In genomic region chr2:170155022-170155722, GRCh38 we compare ENCODE assay signal across 8 cellular contexts. TPM values are rescaled to one million over a fixed set of nuclear protein-coding genes. Genes with fewer than 3 reads are reported as not detected.
A peak's percentile ranks its signal among the peaks of the same experiment; 100 is the strongest.
DNase-seq lines count a peak whose midpoint lies in the region; ATAC-seq and TF ChIP-seq lines count a peak whose summit lies in the region.

No MANE protein-coding gene starts in this region.

- in situ Hi-C loops in GM23248 (cut with MboI), result no loop called here

- H3K27me3 ChIP-seq in DOHH2 (ENCODE audit: control insufficient read depth, low read length) (no peaks in the 10 kb centered on the region), GM23248 (replicated peaks; ENCODE audit: insufficient read depth) (no peaks in the 10 kb centered on the region), hepatocyte (no peaks in the 10 kb centered on the region)

- no peaks in the 10 kb centered on the region for H3K79me2 ChIP-seq in DOHH2 (ENCODE audit: control insufficient read depth, low read length)
- H3K79me2 ChIP-seq in GM23248 (ENCODE audit: insufficient read depth), result no peaks in the 10 kb centered on the region
- H3K79me2 ChIP-seq in hepatocyte, result no peaks in the 10 kb centered on the region

- H3F3A ChIP-seq in DOHH2 (ENCODE audit: control insufficient read depth, insufficient read depth), result no peaks in the 10 kb centered on the region
- H3F3A ChIP-seq in GM23248 (ENCODE audit: insufficient read depth), result peaks cover 20% of the 10 kb centered on the region

- H4K20me1 ChIP-seq in DOHH2 (ENCODE audit: control insufficient read depth, insufficient read depth, low read depth, low read length) (no peaks in the 10 kb centered on the region), GM23248 (ENCODE audit: insufficient read depth) (no peaks in the 10 kb centered on the region), hepatocyte (ENCODE audit: insufficient read depth, poor library complexity, severe bottlenecking) (no peaks in the 10 kb centered on the region)

- 13 to 16% methylated on average over 8 of the region's 8 CpGs for WGBS in GM23248 (ENCODE audit: low coverage in 1 of 2, low lambda C conversion rate in 2 of 2, missing lambda C conversion rate in 2 of 2), 2 experiments
- WGBS in hepatocyte (ENCODE audit: low lambda C conversion rate, missing lambda C conversion rate), result 28% methylated on average over 8 of the region's 8 CpGs

- H3K36me3 ChIP-seq in DOHH2 (ENCODE audit: control insufficient read depth, low read length), result no peaks in the 10 kb centered on the region
- H3K36me3 ChIP-seq in GM23248 (ENCODE audit: low read depth), result no peaks in the 10 kb centered on the region
- H3K36me3 ChIP-seq in hepatocyte (replicated peaks; ENCODE audit: insufficient read depth, low read depth), result no peaks in the 10 kb centered on the region

- no peak for ATAC-seq in GM21528 (IDR thresholded peaks at IDR 0.05; ENCODE audit: low FRiP score, unreplicated experiment)

- H3K9me3 ChIP-seq in DOHH2 (ENCODE audit: control insufficient read depth, insufficient read depth, low read length) (peaks cover 5% of the 10 kb centered on the region; the same call in 1 of the 2 replicates), GM23248 (ENCODE audit: low read depth) (no peaks in the 10 kb centered on the region), hepatocyte (ENCODE audit: low read depth) (no peaks in the 10 kb centered on the region)

- H3K4me3 ChIP-seq in DOHH2 (ENCODE audit: low read length), result no peak overlapping the region
- H3K4me3 ChIP-seq in GM23248, result peak overlapping the region; percentile 27
- no peak overlapping the region for H3K4me3 ChIP-seq in hepatocyte

- H3K4me1 ChIP-seq in DOHH2 (ENCODE audit: control insufficient read depth, low read length) (peaks cover 16% of the 10 kb centered on the region), GM23248 (ENCODE audit: insufficient read depth) (peaks cover 27% of the 10 kb centered on the region), hepatocyte (ENCODE audit: insufficient read depth) (peaks cover 19% of the 10 kb centered on the region)

- TF ChIP-seq CTCF in DOHH2 (IDR thresholded peaks at IDR 0.05; ENCODE audit: low read depth, low read length, poor library complexity, severe bottlenecking), result no peak
- no peak for TF ChIP-seq CTCF in hepatocyte (IDR thresholded peaks at IDR 0.05; ENCODE audit: poor library complexity)

- no peak overlapping the region for H3K9ac ChIP-seq in GM23248

- no peak overlapping the region for H3K27ac ChIP-seq in DOHH2 (ENCODE audit: low read depth, low read length)
- no peak overlapping the region; the same call in 1 of the 2 replicates for H3K27ac ChIP-seq in GM23248
- H3K27ac ChIP-seq in hepatocyte, result peak overlapping the region; percentile 56

- peak; percentile 60 for DNase-seq in GM23248
- peak; percentile 88 for DNase-seq in NCI-H82 treated with DMSO at 0.1 percent for 48 hours (lab: John Stamatoyannopoulos, UW; ENCODE audit: unreplicated experiment)
- peak; percentile 41 for DNase-seq in hepatocyte (ENCODE audit: low spot score)
- no peak for DNase-seq in activated CD4-positive, alpha-beta T cell treated with anti-CD3 and anti-CD28 coated beads, Interleukin-2, amount 50 U/mL, for 48 hours
- DNase-seq in activated T-cell treated with anti-CD3 and anti-CD28 coated beads, Interleukin-2, amount 50 U/mL, for 48 hours, result no peak
- no peak for DNase-seq in activated CD4-positive, alpha-beta T cell treated with anti-CD3 and anti-CD28 coated beads for 48 hours

- H3K4me2 ChIP-seq in DOHH2 (ENCODE audit: low read length) (0 out of 2 replicates have a peak overlapping the region, but pooled peaks have one; percentile 17), GM23248 (ENCODE audit: unreplicated experiment) (peak overlapping the region; percentile 59), hepatocyte (peak overlapping the region; percentile 46)

- H2AFZ ChIP-seq in GM23248 (peak overlapping the region; percentile 66), hepatocyte (no peak overlapping the region)

- no peaks in the 10 kb centered on the region for H3K9me2 ChIP-seq in DOHH2 (replicated peaks; ENCODE audit: control insufficient read depth, low read length)
- H3K9me2 ChIP-seq in GM23248 (ENCODE audit: insufficient read depth), result no peaks in the 10 kb centered on the region
- H3K9me2 ChIP-seq in hepatocyte (replicated peaks; ENCODE audit: insufficient read depth), result no peaks in the 10 kb centered on the region

RNA-seq across cellular contexts. Expression of gene MYO3B, which starts 22.8 kb away (rescaled TPM):
- total RNA-seq in GM23248 (2014; rRNA removed; shearing (Covaris generic)), result 0.11 TPM in 1 of 2 replicates, not detected in the other
- polyA plus RNA-seq in GM23248 (2016; fragmentation: Nextera tagmentation; extraction: Ambion mirVana), result not detected in 2 replicates
- 0.92 and 1.1 TPM in 2 replicates for total RNA-seq in hepatocyte
- polyA plus RNA-seq in hepatocyte, result 0.63 and 1.1 TPM in 2 replicates

Comparison
In these comparisons a context has a peak if more than half of its experiments do, and no peak if none do; other contexts are left out.
1. DNase-seq: peak in GM23248 (single experiment), NCI-H82 treated with DMSO at 0.1 percent for 48 hours (single experiment) and hepatocyte (single experiment); none in activated CD4-positive, alpha-beta T cell treated with anti-CD3 and anti-CD28 coated beads, Interleukin-2, amount 50 U/mL, for 48 hours (0 of 2), activated T-cell treated with anti-CD3 and anti-CD28 coated beads, Interleukin-2, amount 50 U/mL, for 48 hours (0 of 2) and activated CD4-positive, alpha-beta T cell treated with anti-CD3 and anti-CD28 coated beads for 48 hours (single experiment).
2. Peak in every context shown above with its lines, with median percentiles within 50 percentile points of each other: H3K4me2 ChIP-seq.